1 cellular context compared by ENCODE assay signal in genomic region chr7:100434297-100435144, GRCh38.
TF ChIP-seq lines count a peak whose summit lies in the region.

No MANE protein-coding gene starts in this region.

TF ChIP-seq in endothelial cell of umbilical vein, 7 proteins besides CTCF, POLR2A, EP300 and RAD21:
- TF ChIP-seq MAX (IDR thresholded peaks at IDR 0.05; ENCODE audit: insufficient read depth, insufficient read length) (no peak), FOS (IDR thresholded peaks at IDR 0.05; ENCODE audit: borderline replicate concordance, insufficient read depth, low read length) (no peak), MYC (IDR thresholded peaks at IDR 0.05; ENCODE audit: low read depth, low read length) (no peak), EZH2 (IDR thresholded peaks at IDR 0.05; ENCODE audit: borderline replicate concordance, low read depth, low read length, severe bottlenecking) (no peak), POLR2AphosphoS5 (IDR thresholded peaks at IDR 0.05; ENCODE audit: insufficient read depth, low read depth, low read length) (no peak), JUN (IDR thresholded peaks at IDR 0.05; ENCODE audit: borderline replicate concordance, insufficient read depth, insufficient read length, low read depth) (no peak), GATA2 (IDR thresholded peaks at IDR 0.05; ENCODE audit: insufficient read depth, insufficient read length, low read depth, low read length) (no peak)
TF ChIP-seq in endothelial cell of umbilical vein: peak in this region for 0.
